In genomic region chr3:118782755-118783202, GRCh38 we compare ENCODE assay signal across 11 cellular contexts.
DNase-seq lines count a peak whose midpoint lies in the region; ATAC-seq and TF ChIP-seq lines count a peak whose summit lies in the region.
"Had no signal": no experiment of that assay in that cellular context is flagged by ENCODE, and none has a peak within 500 bp of the region (broad histone marks: within the 10 kb centered on the region; RNA-seq: fewer than 3 reads in every experiment).

No MANE protein-coding gene starts in this region.

- BruUV-seq in mammary epithelial cell (replicated peaks; lab: Mats Ljungman, UMichigan): no TSS peak

- intact Hi-C loops in mammary epithelial cell (cut with micrococcal nuclease): no loop called here

- POLR2A ChIA-PET in WTC11 (lab: Charles Lee): no interaction called here

- H3K4me3 ChIP-seq in mammary epithelial cell (replicated peaks in 1 of 3; ENCODE audit: insufficient read depth in 1 of 3, low read depth in 2 of 3, low read length in 3 of 3): no peak overlapping the region

- CTCF ChIA-PET in mammary epithelial cell (lab: Charles Lee; ENCODE audit: low non-redundant PET): no interaction called here
- CTCF ChIA-PET in WTC11 (lab: Charles Lee): no interaction called here

- no peaks in the 10 kb centered on the region for H3K36me3 Mint-ChIP-seq in WTC11

- TF ChIP-seq CTCF in mammary epithelial cell (conservative IDR thresholded peaks at IDR 0.05 in 1 of 2, IDR thresholded peaks at IDR 0.05 in 1 of 2; ENCODE audit: extremely low read depth in 1 of 2, insufficient read depth in 1 of 2, low read depth in 1 of 2, low read length in 2 of 2): no peak
- TF ChIP-seq CTCF in WTC11 (IDR thresholded peaks at IDR 0.05): no peak

- dilution Hi-C loops in mammary epithelial cell (cut with HindIII; ENCODE audit: low sequenced_read_pairs): no loop called here

- H3K27me3 Mint-ChIP-seq in WTC11 (ENCODE audit: low read depth): no peaks in the 10 kb centered on the region

- no peaks in the 10 kb centered on the region for H4K20me1 ChIP-seq in mammary epithelial cell (ENCODE audit: insufficient read depth, low read length)

- H3K27ac Mint-ChIP-seq in WTC11: no peak overlapping the region; the same call in 1 of the 2 replicates

- H3K4me1 Mint-ChIP-seq in WTC11: peaks cover 14% of the 10 kb centered on the region

- no peak overlapping the region for H3K4me2 ChIP-seq in mammary epithelial cell (ENCODE audit: insufficient read depth, low read depth, low read length)

- in situ Hi-C loops in mammary epithelial cell (cut with MboI; ENCODE audit: low sequenced_read_pairs in 2 of 2): no loop called here

- no peaks in the 10 kb centered on the region for H3K9me3 ChIP-seq in mammary epithelial cell (replicated peaks; ENCODE audit: insufficient read depth, low read length)

- H3K4me1 ChIP-seq in mammary epithelial cell (ENCODE audit: insufficient read depth, low read length): no peaks in the 10 kb centered on the region

- H3K9ac ChIP-seq in mammary epithelial cell (ENCODE audit: insufficient read depth, low read length): no peak overlapping the region

- no peaks in the 10 kb centered on the region for H3K36me3 ChIP-seq in mammary epithelial cell (ENCODE audit: insufficient read depth, low read length)

- WGBS in mammary epithelial cell (ENCODE audit: low coverage, missing lambda C conversion rate): 0% methylated on average over 1 of the region's 2 CpGs

- H3K27me3 ChIP-seq in mammary epithelial cell (ENCODE audit: insufficient read depth, low read length): no peaks in the 10 kb centered on the region

- H3K27ac ChIP-seq in mammary epithelial cell (ENCODE audit: insufficient read depth, low read depth, low read length) (no peak overlapping the region), caudate nucleus (ENCODE audit: low read depth, low read length) (no peak overlapping the region)

- DNase-seq in mammary epithelial cell (peak; percentile 34), caudate nucleus (lab: John Stamatoyannopoulos, UW) (no peak), NCI-H748 treated with DMSO at 0.1 percent for 48 hours (lab: John Stamatoyannopoulos, UW) (no peak), DMS153 treated with DMSO at 0.1 percent for 48 hours (lab: John Stamatoyannopoulos, UW; ENCODE audit: unreplicated experiment) (no peak), WTC11 (ENCODE audit: low spot score) (no peak)
- DNase-seq: foreskin fibroblast, NCI-H1048 had no signal

- no peak overlapping the region for H3K4me3 Mint-ChIP-seq in WTC11
- H3K4me3 Mint-ChIP-seq: neural crest cell had no signal

- ATAC-seq in GM18511 (IDR thresholded peaks at IDR 0.05; ENCODE audit: unreplicated experiment): peak; percentile 96
- peak; percentile 92 for ATAC-seq in GM21528 (IDR thresholded peaks at IDR 0.05; ENCODE audit: low FRiP score, unreplicated experiment)
- peak; percentile 93 for ATAC-seq in HG03342 (IDR thresholded peaks at IDR 0.05; ENCODE audit: unreplicated experiment)
- ATAC-seq in WTC11: no peak; the same call in 1 of the 2 replicates

- no peak overlapping the region for H2AFZ ChIP-seq in mammary epithelial cell (ENCODE audit: low read depth, low read length)

- H3K9me3 Mint-ChIP-seq in WTC11: no peaks in the 10 kb centered on the region
- H3K9me3 Mint-ChIP-seq: neural crest cell had no signal

- H3K79me2 ChIP-seq in mammary epithelial cell (ENCODE audit: insufficient read depth, low read length): no peaks in the 10 kb centered on the region

TF ChIP-seq in WTC11, 78 proteins besides CTCF, POLR2A, EP300 and RAD21:
- TF ChIP-seq E2F1 (CRISPR knock-in tag; IDR thresholded peaks at IDR 0.05) (no peak), PRDM15 (CRISPR knock-in tag; IDR thresholded peaks at IDR 0.05) (no peak), NFE2L1 (CRISPR knock-in tag; IDR thresholded peaks at IDR 0.05) (no peak), ZNF317 (CRISPR knock-in tag; IDR thresholded peaks at IDR 0.05; ENCODE audit: borderline replicate concordance, low read depth) (no peak), ZNF232 (CRISPR knock-in tag; IDR thresholded peaks at IDR 0.05) (no peak), NR2C2 (CRISPR knock-in tag; IDR thresholded peaks at IDR 0.05) (no peak), GABPB1 (CRISPR knock-in tag; IDR thresholded peaks at IDR 0.05) (no peak), USF1 (CRISPR knock-in tag; IDR thresholded peaks at IDR 0.05) (no peak), HMGXB4 (CRISPR knock-in tag; IDR thresholded peaks at IDR 0.05) (no peak), GRHL2 (CRISPR knock-in tag; IDR thresholded peaks at IDR 0.05; ENCODE audit: insufficient replicate concordance, severe bottlenecking) (no peak), E2F5 (CRISPR knock-in tag; IDR thresholded peaks at IDR 0.05) (no peak), ZNF138 (CRISPR knock-in tag; conservative IDR thresholded peaks at IDR 0.05) (no peak)
